Comparison of ENCODE assay signal across 11 cellular contexts in the genomic region with DNA sequence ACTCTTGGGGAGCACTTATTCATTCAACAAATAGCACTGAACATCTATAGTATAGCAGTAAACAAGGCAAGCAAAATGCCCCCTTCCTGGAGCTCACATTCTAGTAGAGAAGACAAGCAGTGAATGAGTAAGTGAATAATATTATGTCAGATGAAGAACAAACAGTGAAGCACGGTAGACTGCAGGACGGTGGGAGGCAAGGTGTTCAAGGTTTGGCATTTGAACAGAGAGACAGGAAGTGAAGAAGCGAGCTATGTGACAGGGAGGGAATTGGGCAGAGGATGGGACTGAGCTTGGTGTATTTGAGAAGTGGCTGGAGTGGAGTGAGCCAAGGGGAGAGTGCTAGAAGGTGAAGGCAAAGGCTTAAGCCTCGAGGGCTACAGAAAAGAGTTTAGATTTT. TPM values are rescaled to one million over a fixed set of nuclear protein-coding genes. Genes with fewer than 3 reads are reported as not detected.
DNase-seq lines count a peak whose midpoint lies in the region; ATAC-seq and TF ChIP-seq lines count a peak whose summit lies in the region.
"Had no signal": no experiment of that assay in that cellular context is flagged by ENCODE, and none has a peak within 500 bp of the region (broad histone marks: within the 10 kb centered on the region; RNA-seq: fewer than 3 reads in every experiment).

No MANE protein-coding gene starts in this region.

- peaks cover 23 to 37% (median 28%) of the 10 kb centered on the region in 4 donors for H3K4me1 ChIP-seq in upper lobe of left lung

- H3K4me3 ChIP-seq in upper lobe of left lung, result no peak overlapping the region

- no peaks in the 10 kb centered on the region for H3K27me3 ChIP-seq in upper lobe of left lung

- peak overlapping the region; percentile 97 for H3K4me3 Mint-ChIP-seq in activated naive CD4-positive, alpha-beta T cell treated with anti-CD3 and anti-CD28 coated beads, Interleukin-2, amount 10 ng/mL, durations not matched to agents 7 days and 5 days
- H3K4me3 Mint-ChIP-seq in mesothelial cell of epicardium, result peak overlapping the region; percentile 93

- peaks cover 35% of the 10 kb centered on the region for H3K4me1 Mint-ChIP-seq in activated naive CD4-positive, alpha-beta T cell treated with anti-CD3 and anti-CD28 coated beads, Interleukin-2, amount 10 ng/mL, durations not matched to agents 7 days and 5 days
- peaks cover 20% of the 10 kb centered on the region for H3K4me1 Mint-ChIP-seq in mesothelial cell of epicardium

- H3K27ac ChIP-seq in upper lobe of left lung, result peak overlapping the region in 3 of 4 donors; percentile 35 to 96 (median 89)

- no peak for ATAC-seq in activated naive CD4-positive, alpha-beta T cell treated with anti-CD3 and anti-CD28 coated beads, Interleukin-2, amount 50 U/mL, for 72 hours
- no peak for ATAC-seq in upper lobe of left lung (ENCODE audit: low FRiP score in 2 of 2)

- TF ChIP-seq EP300 in upper lobe of left lung (IDR thresholded peaks at IDR 0.05), result no peak

- peaks cover 0 to 32% (median 4%) of the 10 kb centered on the region in 4 donors for H3K36me3 ChIP-seq in upper lobe of left lung

- H3K9me3 Mint-ChIP-seq in activated naive CD4-positive, alpha-beta T cell treated with anti-CD3 and anti-CD28 coated beads, Interleukin-2, amount 10 ng/mL, durations not matched to agents 7 days and 5 days, result no peaks in the 10 kb centered on the region
- no peaks in the 10 kb centered on the region for H3K9me3 Mint-ChIP-seq in activated naive CD4-positive, alpha-beta T cell treated with anti-CD3 and anti-CD28 coated beads, Interleukin-2, amount 50 U/mL, for 72 hours
- no peaks in the 10 kb centered on the region for H3K9me3 Mint-ChIP-seq in mesothelial cell of epicardium

- no peak for DNase-seq in activated naive CD4-positive, alpha-beta T cell treated with anti-CD3 and anti-CD28 coated beads, Interleukin-2, amount 10 ng/mL, durations not matched to agents 7 days and 5 days
- no peak for DNase-seq in activated naive CD4-positive, alpha-beta T cell treated with anti-CD3 and anti-CD28 coated beads, Interleukin-2, amount 50 U/mL, for 16 hours
- DNase-seq in activated naive CD4-positive, alpha-beta T cell treated with anti-CD3 and anti-CD28 coated beads, Interleukin-2, amount 50 U/mL, for 72 hours (ENCODE audit: low spot score in 2 of 2), result no peak
- no peak for DNase-seq in mesothelial cell of epicardium (ENCODE audit: low spot score in 2 of 2, unreplicated experiment in 2 of 2)
- no peak for DNase-seq in upper lobe of left lung
- DNase-seq in NCI-H446 (lab: John Stamatoyannopoulos, UW), result no peak
- no peak for DNase-seq in SIG-M5 (lab: John Stamatoyannopoulos, UW)
- DNase-seq in AG20443 (ENCODE audit: low spot score), result no peak
- DNase-seq: HCEC 1CT; NCI-H510A; stimulated activated CD8-positive, alpha-beta memory T cell treated with anti-CD3 and anti-CD28 coated beads, Interleukin-4, amount 100 ng/mL, for 48 hours had no signal

- H3K36me3 Mint-ChIP-seq in activated naive CD4-positive, alpha-beta T cell treated with anti-CD3 and anti-CD28 coated beads, Interleukin-2, amount 10 ng/mL, durations not matched to agents 7 days and 5 days, result peaks cover 22% of the 10 kb centered on the region
- H3K36me3 Mint-ChIP-seq in activated naive CD4-positive, alpha-beta T cell treated with anti-CD3 and anti-CD28 coated beads, Interleukin-2, amount 50 U/mL, for 72 hours, result no peaks in the 10 kb centered on the region
- H3K36me3 Mint-ChIP-seq in mesothelial cell of epicardium, result peaks cover 34% of the 10 kb centered on the region

- H3K27ac Mint-ChIP-seq in activated naive CD4-positive, alpha-beta T cell treated with anti-CD3 and anti-CD28 coated beads, Interleukin-2, amount 10 ng/mL, durations not matched to agents 7 days and 5 days, result peak overlapping the region; percentile 95
- H3K27ac Mint-ChIP-seq in activated naive CD4-positive, alpha-beta T cell treated with anti-CD3 and anti-CD28 coated beads, Interleukin-2, amount 50 U/mL, for 72 hours, result peak overlapping the region; percentile 0 to 96
- peak overlapping the region; percentile 99 for H3K27ac Mint-ChIP-seq in mesothelial cell of epicardium

- TF ChIP-seq CTCF in mesothelial cell of epicardium (IDR thresholded peaks at IDR 0.05; ENCODE audit: unreplicated experiment) (no peak), upper lobe of left lung (IDR thresholded peaks at IDR 0.05) (no peak)

- 58 to 59% methylated on average over 4 of the region's 4 CpGs for WGBS in upper lobe of left lung, 2 donors

- TF ChIP-seq POLR2A in upper lobe of left lung (IDR thresholded peaks at IDR 0.05), result no peak

- CTCF ChIA-PET in activated naive CD4-positive, alpha-beta T cell treated with anti-CD3 and anti-CD28 coated beads, Interleukin-2, amount 10 ng/mL, durations not matched to agents 7 days and 5 days (lab: Charles Lee), result interaction anchor here (0.8 to 5.1 kb wide), 4 partner anchors 8 to 142 kb away, joined by 3 to 24 read pairs (median 8); a partner anchor contains a TSS

- peaks cover 3% of the 10 kb centered on the region for H3K27me3 Mint-ChIP-seq in activated naive CD4-positive, alpha-beta T cell treated with anti-CD3 and anti-CD28 coated beads, Interleukin-2, amount 10 ng/mL, durations not matched to agents 7 days and 5 days
- no peaks in the 10 kb centered on the region for H3K27me3 Mint-ChIP-seq in mesothelial cell of epicardium (ENCODE audit: low read depth)

- H3K9me3 ChIP-seq in upper lobe of left lung, result no peaks in the 10 kb centered on the region

RNA-seq across cellular contexts. Expression of a gene that starts 1.4 kb away (rescaled TPM):
- total RNA-seq in activated naive CD4-positive, alpha-beta T cell treated with anti-CD3 and anti-CD28 coated beads, Interleukin-2, amount 50 U/mL, for 72 hours, result 10 to 100 TPM; 23.8 to 25.0 TPM
- total RNA-seq in mesothelial cell of epicardium (39.8 to 42.3 TPM (median 40.5 TPM) in 3 replicates), upper lobe of left lung (10 to 100 TPM; 31.7 to 72.3 (median 44.0) TPM)

RNA-seq across cellular contexts. Expression of a gene that starts 17.2 kb away (rescaled TPM):
- 1 to 10 TPM; 1.6 to 6.7 TPM for total RNA-seq in activated naive CD4-positive, alpha-beta T cell treated with anti-CD3 and anti-CD28 coated beads, Interleukin-2, amount 50 U/mL, for 72 hours
- total RNA-seq in mesothelial cell of epicardium (8.2 to 9.2 TPM (median 8.3 TPM) in 3 replicates), upper lobe of left lung (1 to 10 TPM; 1.6 to 7.1 (median 4.5) TPM)

RNA-seq across cellular contexts. Expression of a gene that starts 18.1 kb away (rescaled TPM):
- total RNA-seq in activated naive CD4-positive, alpha-beta T cell treated with anti-CD3 and anti-CD28 coated beads, Interleukin-2, amount 50 U/mL, for 72 hours, result 1 to 10 TPM in 1 of 2 donors, under 1 TPM in 1; 0.18 to 1.5 TPM
- total RNA-seq in mesothelial cell of epicardium, result 28.8 to 30.2 TPM (median 29.6 TPM) in 3 replicates
- 10 to 100 TPM; 26.3 to 83.8 (median 32.9) TPM for total RNA-seq in upper lobe of left lung

RNA-seq across cellular contexts. Expression of a gene that starts 32.3 kb away (rescaled TPM):
- total RNA-seq in activated naive CD4-positive, alpha-beta T cell treated with anti-CD3 and anti-CD28 coated beads, Interleukin-2, amount 50 U/mL, for 72 hours, result 1 to 10 TPM in 1 of 2 donors, under 1 TPM in 1; 0.61 to 1.4 TPM
- total RNA-seq in mesothelial cell of epicardium (22.1 to 24.1 TPM (median 23.6 TPM) in 3 replicates), upper lobe of left lung (10 to 100 TPM; 16.1 to 44.8 (median 27.0) TPM)

RNA-seq across cellular contexts. Expression of a gene that starts 44.6 kb away (rescaled TPM):
- 10 to 100 TPM in 1 of 2 donors, 1 to 10 TPM in 1; 7.5 to 34.4 TPM for total RNA-seq in activated naive CD4-positive, alpha-beta T cell treated with anti-CD3 and anti-CD28 coated beads, Interleukin-2, amount 50 U/mL, for 72 hours
- total RNA-seq in mesothelial cell of epicardium, result 32.1 to 34.8 TPM (median 32.3 TPM) in 3 replicates
- total RNA-seq in upper lobe of left lung, result 10 to 100 TPM in 4 of 6 donors, 1 to 10 TPM in 2; 4.2 to 33.3 (median 24.2) TPM

Comparison
In these comparisons a context has a peak if more than half of its experiments do, and no peak if none do; other contexts are left out.
1. H3K27ac Mint-ChIP-seq: peak in every context shown above with its lines; median percentile 99 in mesothelial cell of epicardium; 95 in activated naive CD4-positive, alpha-beta T cell treated with anti-CD3 and anti-CD28 coated beads, Interleukin-2, amount 10 ng/mL, durations not matched to agents 7 days and 5 days; 48 in activated naive CD4-positive, alpha-beta T cell treated with anti-CD3 and anti-CD28 coated beads, Interleukin-2, amount 50 U/mL, for 72 hours.
2. RNA of a gene that starts 18.1 kb away (total RNA-seq): 26.3 to 83.8 TPM in upper lobe of left lung and 28.8 to 30.2 TPM in mesothelial cell of epicardium; 0.18 to 1.5 TPM in activated naive CD4-positive, alpha-beta T cell treated with anti-CD3 and anti-CD28 coated beads, Interleukin-2, amount 50 U/mL, for 72 hours; every median in the first group is over 10 times any median in the second.